8 cellular contexts compared by ENCODE assay signal in the genomic region with DNA sequence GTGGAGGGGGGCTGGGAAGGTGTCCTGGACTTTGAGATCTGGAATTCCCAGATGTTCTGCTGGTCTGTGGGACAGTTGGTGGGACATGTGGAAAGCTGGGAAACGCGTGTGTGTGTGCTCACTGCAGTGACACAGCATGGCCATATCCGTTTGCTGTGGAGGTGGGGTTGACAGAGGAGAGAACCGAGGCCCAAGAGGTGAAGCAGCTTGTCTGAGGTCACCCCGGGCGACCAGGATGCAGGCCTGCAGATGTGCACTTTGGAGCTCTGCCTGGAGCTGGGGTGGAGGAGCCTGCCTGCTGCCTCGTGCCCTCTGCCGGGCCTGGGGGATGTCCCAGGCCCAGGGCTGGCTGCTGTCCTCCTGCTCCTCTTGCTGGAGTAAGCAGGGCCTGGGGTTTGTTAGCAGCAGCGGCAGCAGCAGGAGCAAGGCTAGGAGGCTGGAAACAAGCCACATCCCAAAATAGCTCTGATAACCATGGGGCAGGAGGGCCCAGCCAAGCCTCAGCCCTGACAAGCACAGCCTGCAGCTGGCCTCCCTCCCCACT.
DNase-seq lines count a peak whose midpoint lies in the region; TF ChIP-seq lines count a peak whose summit lies in the region.
"Not testable (repeated sequence)": the region's sequence is repeated elsewhere in the genome, so short reads cannot be mapped to it uniquely, and the experiment has no call there.

No MANE protein-coding gene starts in this region.

- not testable (repeated sequence) for TF ChIP-seq POLR2A in sigmoid colon (IDR thresholded peaks at IDR 0.05)

- not testable (repeated sequence) for H3K36me3 Mint-ChIP-seq in activated T-cell treated with anti-CD3 and anti-CD28 coated beads, Interleukin-2, amount 50 U/mL, for 24 hours (ENCODE audit: low read depth); mesothelial cell of epicardium

- H3K27me3 Mint-ChIP-seq in activated T-cell treated with anti-CD3 and anti-CD28 coated beads, Interleukin-2, amount 50 U/mL, for 24 hours; mesothelial cell of epicardium (ENCODE audit: low read depth): not testable (repeated sequence)

- H3K4me3 Mint-ChIP-seq in activated T-cell treated with anti-CD3 and anti-CD28 coated beads, Interleukin-2, amount 50 U/mL, for 24 hours; mesothelial cell of epicardium: not testable (repeated sequence)

- not testable (repeated sequence) for H3K36me3 ChIP-seq in colonic mucosa, cardiac muscle cell, sigmoid colon

- not testable (repeated sequence) for H3K9me3 ChIP-seq in colonic mucosa; cardiac muscle cell (ENCODE audit: low read depth); sigmoid colon

- peaks cover 32% of the 10 kb centered on the region for H3K4me1 Mint-ChIP-seq in activated T-cell treated with anti-CD3 and anti-CD28 coated beads, Interleukin-2, amount 50 U/mL, for 24 hours (ENCODE audit: low read depth)
- H3K4me1 Mint-ChIP-seq in mesothelial cell of epicardium: not testable (repeated sequence)

- peak in 2 of 4 donors; percentile 56 to 58 for TF ChIP-seq EP300 in sigmoid colon (IDR thresholded peaks at IDR 0.05)

- intact Hi-C loops in colonic mucosa (cut with DNase I): not testable (repeated sequence)
- intact Hi-C loops in sigmoid colon (cut with DNase I): loop anchor here (2.0 kb wide), 1 partner anchor 17 kb away; no protein-coding TSS in a partner anchor

- not testable (repeated sequence) for H3K27me3 ChIP-seq in colonic mucosa, cardiac muscle cell, sigmoid colon

- not testable (repeated sequence) for TF ChIP-seq CTCF in colonic mucosa (IDR thresholded peaks at IDR 0.05); cardiac muscle cell (IDR thresholded peaks at IDR 0.05; ENCODE audit: low read depth, low read length); mesothelial cell of epicardium (IDR thresholded peaks at IDR 0.05; ENCODE audit: unreplicated experiment); sigmoid colon (IDR thresholded peaks at IDR 0.05)

- not testable (repeated sequence) for H3K4me1 ChIP-seq in colonic mucosa
- H3K4me1 ChIP-seq in cardiac muscle cell (ENCODE audit: low read depth): peaks cover 40% of the 10 kb centered on the region
- H3K4me1 ChIP-seq in sigmoid colon: peaks cover 0 to 66% (median 58%) of the 10 kb centered on the region in 4 donors

- H3K4me3 ChIP-seq in colonic mucosa, cardiac muscle cell, sigmoid colon: not testable (repeated sequence)

- H3K9ac ChIP-seq in colonic mucosa (ENCODE audit: low read depth in 2 of 2, low read length in 2 of 2): peak overlapping the region in 1 of 2 donors; percentile 12

- H3K9me3 Mint-ChIP-seq in activated T-cell treated with anti-CD3 and anti-CD28 coated beads, Interleukin-2, amount 50 U/mL, for 24 hours; mesothelial cell of epicardium: not testable (repeated sequence)

- H3K27ac ChIP-seq in colonic mucosa: not testable (repeated sequence)
- H3K27ac ChIP-seq in cardiac muscle cell (peak overlapping the region; percentile 92), sigmoid colon (peak overlapping the region; percentile 82 to 90 (median 84))

- DNase-seq in DMS 273 (lab: John Stamatoyannopoulos, UW; ENCODE audit: unreplicated experiment): peak; percentile 93
- DNase-seq in NCI-H1694 treated with DMSO at 0.1 percent for 48 hours (lab: John Stamatoyannopoulos, UW): peak; percentile 61
- DNase-seq in activated T-cell treated with anti-CD3 and anti-CD28 coated beads, Interleukin-2, amount 50 U/mL, for 24 hours; mesothelial cell of epicardium (ENCODE audit: low spot score in 2 of 2, unreplicated experiment in 2 of 2): not testable (repeated sequence)
- peak; percentile 57 for DNase-seq in colonic mucosa
- DNase-seq in cardiac muscle cell (ENCODE audit: low read depth in 1 of 2, low spot score in 1 of 2): peak; percentile 91 to 93
- DNase-seq in sigmoid colon: peak; percentile 97
- DNase-seq in ureter (ENCODE audit: low spot score): peak; percentile 84

- WGBS in sigmoid colon, 2 donors: 68 to 70% methylated on average over 9 of the region's 9 CpGs

- H3K27ac Mint-ChIP-seq in activated T-cell treated with anti-CD3 and anti-CD28 coated beads, Interleukin-2, amount 50 U/mL, for 24 hours: peak overlapping the region; percentile 79
- H3K27ac Mint-ChIP-seq in mesothelial cell of epicardium: peak overlapping the region; percentile 64
